Comparison of ENCODE assay signal across 12 cellular contexts in genomic region chr12:124217508-124217981, GRCh38.
A peak's percentile ranks its signal among the peaks of the same experiment; 100 is the strongest.
DNase-seq lines count a peak whose midpoint lies in the region; ATAC-seq and TF ChIP-seq lines count a peak whose summit lies in the region.
"Had no signal": no experiment of that assay in that cellular context is flagged by ENCODE, and none has a peak within 500 bp of the region (broad histone marks: within the 10 kb centered on the region; RNA-seq: fewer than 3 reads in every experiment).

No MANE protein-coding gene starts in this region.

- CTCF ChIA-PET in mammary epithelial cell (lab: Charles Lee; ENCODE audit: low non-redundant PET), result no interaction called here
- CTCF ChIA-PET in CD4-positive, alpha-beta memory T cell (lab: Charles Lee; ENCODE audit: partially characterized antibody), result no interaction called here

- POLR2A ChIA-PET in CD4-positive, alpha-beta memory T cell (lab: Charles Lee; ENCODE audit: partially characterized antibody), result no interaction called here

- H2AFZ ChIP-seq in mammary epithelial cell (ENCODE audit: low read depth, low read length), result peak overlapping the region; percentile 72

- H3K4me1 Mint-ChIP-seq in CD4-positive, alpha-beta memory T cell, result no peaks in the 10 kb centered on the region

- H3K9me3 Mint-ChIP-seq in CD4-positive, alpha-beta memory T cell, result peaks cover 0 to 46% (median 30%) of the 10 kb centered on the region in 8 donors

- H4K20me1 ChIP-seq in mammary epithelial cell (ENCODE audit: insufficient read depth, low read length), result no peaks in the 10 kb centered on the region

- H3K4me3 ChIP-seq in BE2C (ENCODE audit: low read depth, low read length) (peak overlapping the region; percentile 58), mammary epithelial cell (replicated peaks in 1 of 3; ENCODE audit: insufficient read depth in 1 of 3, low read depth in 2 of 3, low read length in 3 of 3) (peak overlapping the region in 2 of 3 experiments; percentile 19 to 35)
- no peak overlapping the region for H3K4me3 ChIP-seq in CD4-positive, alpha-beta memory T cell (ENCODE audit: low read length in 2 of 2)
- H3K4me3 ChIP-seq: prostate gland, SK-N-MC had no signal

- in situ Hi-C loops in mammary epithelial cell (cut with MboI; ENCODE audit: low sequenced_read_pairs in 2 of 2), result no loop called here

- no peak overlapping the region for H3K27ac ChIP-seq in mammary epithelial cell (ENCODE audit: insufficient read depth, low read depth, low read length)
- H3K27ac ChIP-seq in CD4-positive, alpha-beta memory T cell (ENCODE audit: low read depth, low read length), result no peak overlapping the region
- H3K27ac ChIP-seq: KMS-11, prostate gland, SK-N-MC had no signal

- TF ChIP-seq CTCF in BE2C (IDR thresholded peaks at IDR 0.05; ENCODE audit: low read depth, low read length) (no peak), mammary epithelial cell (conservative IDR thresholded peaks at IDR 0.05 in 1 of 2, IDR thresholded peaks at IDR 0.05 in 1 of 2; ENCODE audit: extremely low read depth in 1 of 2, insufficient read depth in 1 of 2, low read depth in 1 of 2, low read length in 2 of 2) (no peak)

- H3K36me3 Mint-ChIP-seq in CD4-positive, alpha-beta memory T cell, result peaks cover 4 to 8% of the 10 kb centered on the region in 2 donors

- H3K27me3 ChIP-seq in BE2C (no peaks in the 10 kb centered on the region), mammary epithelial cell (ENCODE audit: insufficient read depth, low read length) (no peaks in the 10 kb centered on the region)
- H3K27me3 ChIP-seq in CD4-positive, alpha-beta memory T cell (ENCODE audit: insufficient read depth, low read length), result no peaks in the 10 kb centered on the region

- BruUV-seq in mammary epithelial cell (replicated peaks; lab: Mats Ljungman, UMichigan), result no TSS peak

- no peaks in the 10 kb centered on the region for H3K79me2 ChIP-seq in mammary epithelial cell (ENCODE audit: insufficient read depth, low read length)

- peaks cover 0 to 32% of the 10 kb centered on the region in 2 donors for H3K27me3 Mint-ChIP-seq in CD4-positive, alpha-beta memory T cell

- H3K4me3 Mint-ChIP-seq in CD4-positive, alpha-beta memory T cell, result peak overlapping the region in 1 of 8 donors; percentile 30

- dilution Hi-C loops in mammary epithelial cell (cut with HindIII; ENCODE audit: low sequenced_read_pairs), result no loop called here

- no peaks in the 10 kb centered on the region for H3K4me1 ChIP-seq in BE2C
- no peaks in the 10 kb centered on the region for H3K4me1 ChIP-seq in mammary epithelial cell (ENCODE audit: insufficient read depth, low read length)
- H3K4me1 ChIP-seq in CD4-positive, alpha-beta memory T cell (ENCODE audit: insufficient read depth, low read length), result no peaks in the 10 kb centered on the region
- H3K4me1 ChIP-seq: Caco-2, prostate gland had no signal

- H3K27ac Mint-ChIP-seq in CD4-positive, alpha-beta memory T cell, result no peak overlapping the region

- H3K36me3 ChIP-seq in BE2C (no peaks in the 10 kb centered on the region), mammary epithelial cell (ENCODE audit: insufficient read depth, low read length) (no peaks in the 10 kb centered on the region)
- no peaks in the 10 kb centered on the region for H3K36me3 ChIP-seq in CD4-positive, alpha-beta memory T cell (ENCODE audit: insufficient read depth, low read length)
- H3K36me3 ChIP-seq: prostate gland had no signal

- intact Hi-C loops in mammary epithelial cell (cut with micrococcal nuclease), result no loop called here
- intact Hi-C loops in CD4-positive, alpha-beta memory T cell (cut with micrococcal nuclease), result no loop called here

- H3K9ac ChIP-seq in mammary epithelial cell (ENCODE audit: insufficient read depth, low read length), result no peak overlapping the region
- H3K9ac ChIP-seq: KMS-11 had no signal

- peak; percentile 31 for DNase-seq in BE2C
- peak; percentile 39 for DNase-seq in NCI-H1105 (lab: John Stamatoyannopoulos, UW)
- no peak for DNase-seq in mammary epithelial cell
- peak; percentile 8 for DNase-seq in midbrain (lab: John Stamatoyannopoulos, UW)
- no peak for DNase-seq in cortex of kidney (lab: John Stamatoyannopoulos, UW)
- DNase-seq in NCI-H524 treated with DMSO at 0.1 percent for 48 hours (lab: John Stamatoyannopoulos, UW), result no peak
- DNase-seq in CD4-positive, alpha-beta memory T cell, result no peak
- DNase-seq: Caco-2 had no signal

- H3K9me3 ChIP-seq in BE2C, result peaks cover 9% of the 10 kb centered on the region
- peaks cover 10% of the 10 kb centered on the region for H3K9me3 ChIP-seq in mammary epithelial cell (replicated peaks; ENCODE audit: insufficient read depth, low read length)
- no peaks in the 10 kb centered on the region for H3K9me3 ChIP-seq in CD4-positive, alpha-beta memory T cell (ENCODE audit: control insufficient read depth in 1 of 2, low read length in 2 of 2)
- H3K9me3 ChIP-seq: prostate gland had no signal

- no peak for ATAC-seq in GM21526 (IDR thresholded peaks at IDR 0.05; ENCODE audit: low FRiP score, unreplicated experiment)

- H3K4me2 ChIP-seq in mammary epithelial cell (ENCODE audit: insufficient read depth, low read depth, low read length), result peak overlapping the region; percentile 62
- H3K4me2 ChIP-seq: KMS-11 had no signal

- WGBS in mammary epithelial cell (ENCODE audit: low coverage, missing lambda C conversion rate), result 9% methylated on average over 13 of the region's 22 CpGs

Comparison
In these comparisons a context has a peak if more than half of its experiments do, and no peak if none do; other contexts are left out.
1. DNase-seq: peak in BE2C (single experiment), NCI-H1105 (single experiment) and midbrain (single experiment); none in mammary epithelial cell (single experiment), cortex of kidney (single experiment), NCI-H524 treated with DMSO at 0.1 percent for 48 hours (single experiment) and CD4-positive, alpha-beta memory T cell (0 of 5).
2. H3K4me3 ChIP-seq: peak in BE2C (single experiment) and mammary epithelial cell (2 of 3); none in CD4-positive, alpha-beta memory T cell (0 of 2).